32 cellular contexts compared by ENCODE assay signal in genomic region chr2:38056216-38056615, GRCh38. TPM values are rescaled to one million over a fixed set of nuclear protein-coding genes. Genes with fewer than 3 reads are reported as not detected.
"Had no signal": no experiment of that assay in that cellular context is flagged by ENCODE, and none has a peak within 500 bp of the region (broad histone marks: within the 10 kb centered on the region; RNA-seq: fewer than 3 reads in every experiment).

No MANE protein-coding gene starts in this region.

- H3K4me3 Mint-ChIP-seq: activated CD4-positive, alpha-beta T cell treated with anti-CD3 and anti-CD28 coated beads for 36 hours; activated naive CD4-positive, alpha-beta T cell treated with anti-CD3 and anti-CD28 coated beads for 36 hours; activated naive CD8-positive, alpha-beta T cell treated with anti-CD3 and anti-CD28 coated beads for 36 hours; activated T-helper 1 cell treated with anti-CD3 and anti-CD28 coated beads, Interleukin-12 subunit alpha, Interleukin-12 subunit beta, Interleukin-2, Interleukin-4 antibody, amounts not matched to agents 30 ng/mL and 10 ng/mL and 1 ng/mL, durations not matched to agents 14 hours and 24 hours and 36 hours; endodermal cell; naive thymus-derived CD4-positive, alpha-beta T cell; type B pancreatic cell had no signal

- H3K4me1 ChIP-seq: adrenal gland, body of pancreas, esophagus squamous epithelium, prostate gland, vagina had no signal

- H3K27me3 Mint-ChIP-seq: type B pancreatic cell had no signal

- FAIRE-seq: frontal cortex had no signal

- H3K27me3 ChIP-seq: adrenal gland, body of pancreas, ovary, vagina had no signal

- H3K36me3 Mint-ChIP-seq: naive thymus-derived CD4-positive, alpha-beta T cell; type B pancreatic cell had no signal

- H3K27ac Mint-ChIP-seq: activated CD4-positive, alpha-beta T cell treated with anti-CD3 and anti-CD28 coated beads for 36 hours; activated naive CD4-positive, alpha-beta T cell treated with anti-CD3 and anti-CD28 coated beads for 36 hours; activated naive CD8-positive, alpha-beta T cell treated with anti-CD3 and anti-CD28 coated beads for 36 hours; activated T-helper 1 cell treated with anti-CD3 and anti-CD28 coated beads, Interleukin-12 subunit alpha, Interleukin-12 subunit beta, Interleukin-2, Interleukin-4 antibody, amounts not matched to agents 30 ng/mL and 10 ng/mL and 1 ng/mL, durations not matched to agents 14 hours and 24 hours and 36 hours; endodermal cell; naive thymus-derived CD4-positive, alpha-beta T cell; type B pancreatic cell had no signal

- ATAC-seq: activated CD4-positive, alpha-beta T cell treated with anti-CD3 and anti-CD28 coated beads for 36 hours; body of pancreas; left colon; naive thymus-derived CD4-positive, alpha-beta T cell; sciatic nerve; stimulated activated naive CD8-positive, alpha-beta T cell treated with anti-CD3 and anti-CD28 coated beads, Interleukin-15, Interleukin-2, amounts not matched to agents 100 U/mL and 50 U/mL, for 24 hours had no signal

- H3K9me3 Mint-ChIP-seq: activated naive CD4-positive, alpha-beta T cell treated with anti-CD3 and anti-CD28 coated beads for 36 hours; activated naive CD8-positive, alpha-beta T cell treated with anti-CD3 and anti-CD28 coated beads for 36 hours; activated T-helper 1 cell treated with anti-CD3 and anti-CD28 coated beads, Interleukin-12 subunit alpha, Interleukin-12 subunit beta, Interleukin-2, Interleukin-4 antibody, amounts not matched to agents 30 ng/mL and 10 ng/mL and 1 ng/mL, durations not matched to agents 14 hours and 24 hours and 36 hours; endodermal cell; type B pancreatic cell had no signal

- DNase-seq: activated CD4-positive, alpha-beta T cell treated with anti-CD3 and anti-CD28 coated beads for 36 hours; activated CD4-positive, alpha-beta T cell treated with anti-CD3 and anti-CD28 coated beads, Interleukin-2, amount 50 U/mL, for 4 hours; activated CD4-positive, CD25-positive, alpha-beta regulatory T cell; activated effector memory CD4-positive, alpha-beta T cell treated with anti-CD3 and anti-CD28 coated beads, Interleukin-2, amount 50 U/mL, for 16 hours; activated naive CD4-positive, alpha-beta T cell treated with anti-CD3 and anti-CD28 coated beads for 36 hours; activated naive CD8-positive, alpha-beta T cell treated with anti-CD3 and anti-CD28 coated beads for 36 hours; activated T-cell treated with anti-CD3 and anti-CD28 coated beads for 4 hours; adrenal gland; aorta; body of pancreas; endodermal cell; esophagus squamous epithelium; glutamatergic neuron; islet precursor cell; left colon; midbrain; naive thymus-derived CD4-positive, alpha-beta T cell; ovary; retina; stimulated activated CD4-positive, alpha-beta T cell treated with anti-CD3 and anti-CD28 coated beads, Interleukin-12 subunit alpha, Interleukin-12 subunit beta, amount 100 ng/mL, for 4 hours; stimulated activated CD4-positive, alpha-beta T cell treated with anti-CD3 and anti-CD28 coated beads, Interleukin-4, amount 100 ng/mL, for 1 hour; stimulated activated naive CD8-positive, alpha-beta T cell treated with anti-CD3 and anti-CD28 coated beads, Interleukin-15, Interleukin-2, amounts not matched to agents 100 U/mL and 50 U/mL, for 24 hours had no signal

- H3K27ac ChIP-seq: adrenal gland, body of pancreas, coronary artery, esophagus squamous epithelium, ovary, prostate gland, skin epidermis, thoracic aorta, vagina had no signal

- H3K4me1 Mint-ChIP-seq: endodermal cell had no signal

RNA-seq across cellular contexts. Expression of gene CYP1B1, which starts 19.7 kb away (rescaled TPM):
- polyA plus RNA-seq: neural cell had no signal
